ENCODE assay signal across 23 cellular contexts in genomic region chr17:50076591-50077235, GRCh38. TPM values are rescaled to one million over a fixed set of nuclear protein-coding genes. Genes with fewer than 3 reads are reported as not detected.
A peak's percentile ranks its signal among the peaks of the same experiment; 100 is the strongest.
DNase-seq lines count a peak whose midpoint lies in the region; ATAC-seq, FAIRE-seq and TF ChIP-seq lines count a peak whose summit lies in the region.
"Had no signal": no experiment of that assay in that cellular context is flagged by ENCODE, and none has a peak within 500 bp of the region (broad histone marks: within the 10 kb centered on the region; RNA-seq: fewer than 3 reads in every experiment).

No MANE protein-coding gene starts in this region.

- WGBS in K562 (ENCODE audit: insufficient coverage, low coverage, missing lambda C conversion rate), result 7% methylated on average over 21 of the region's 39 CpGs

- DNase-seq in DMS 273 treated with DMSO at 0.1 percent for 48 hours (lab: John Stamatoyannopoulos, UW) (peak; percentile 16), NCI-H2171 (lab: John Stamatoyannopoulos, UW) (peak; percentile 57), K562 (ENCODE audit: extremely low read depth in 1 of 4, low spot score in 3 of 4) (peak in 2 of 4 experiments; percentile 22 to 43), neural progenitor cell (ENCODE audit: low spot score) (peak; percentile 58), SW480 (ENCODE audit: low spot score) (no peak), GF-D8 (lab: John Stamatoyannopoulos, UW) (no peak)
- DNase-seq: activated CD4-positive, alpha-beta memory T cell treated with anti-CD3 and anti-CD28 coated beads for 36 hours; activated naive CD4-positive, alpha-beta T cell treated with Interleukin-2 at 50 U/mL for 16 hours; activated T-cell treated with anti-CD3 and anti-CD28 coated beads for 4 hours; CD8-positive, alpha-beta T cell; effector CD8-positive, alpha-beta T cell; NCI-H187; NCI-H446 treated with DMSO at 0.1 percent for 48 hours; ovary; SHP77 treated with DMSO at 0.1 percent for 48 hours; stimulated activated CD4-positive, alpha-beta T cell treated with anti-CD3 and anti-CD28 coated beads, Interleukin-2, amount 100 ng/mL, for 48 hours had no signal

- no peak overlapping the region for H3K9ac ChIP-seq in K562 (ENCODE audit: insufficient read depth in 1 of 2, low read depth in 2 of 2, low read length in 2 of 2)
- H3K9ac ChIP-seq in neural progenitor cell, result no peak overlapping the region

- in situ Hi-C loops in K562 (cut with MboI), result loop anchor here (10.0 kb wide), 1 partner anchor 512 kb away; no protein-coding TSS in a partner anchor

- no peak for TF ChIP-seq POLR2A in K562 (conservative IDR thresholded peaks at IDR 0.05)

- no peaks in the 10 kb centered on the region for H3F3A ChIP-seq in neural progenitor cell (ENCODE audit: low read depth)

- CTCF ChIA-PET in K562 (lab: Yijun Ruan, JAX; ENCODE audit: low intra/inter-chr PET ratio), result interaction anchor here (0.5 kb wide), 1 partner anchor 221 kb away, joined by 5 read pairs; no protein-coding TSS in a partner anchor

- H3K9me3 ChIP-seq in K562 (replicated peaks; ENCODE audit: control insufficient read depth, insufficient read depth, low read depth, low read length) (no peaks in the 10 kb centered on the region), neural progenitor cell (ENCODE audit: low read depth) (no peaks in the 10 kb centered on the region)
- H3K9me3 ChIP-seq: ovary, upper lobe of left lung had no signal

- H3K79me2 ChIP-seq in K562 (ENCODE audit: control insufficient read depth, insufficient read depth, low read length) (no peaks in the 10 kb centered on the region), neural progenitor cell (ENCODE audit: low read depth) (no peaks in the 10 kb centered on the region)

- no peaks in the 10 kb centered on the region for H3K36me3 ChIP-seq in K562 (ENCODE audit: control insufficient read depth, insufficient read depth, low read length)
- no peaks in the 10 kb centered on the region for H3K36me3 ChIP-seq in neural progenitor cell
- H3K36me3 ChIP-seq: ovary had no signal

- H3K4me3 ChIP-seq in K562, result no peak overlapping the region
- no peak overlapping the region for H3K4me3 ChIP-seq in neural progenitor cell
- H3K4me3 ChIP-seq: ovary, upper lobe of left lung had no signal

- H3K27me3 ChIP-seq in K562 (ENCODE audit: control insufficient read depth in 2 of 2, insufficient read depth in 2 of 2, low read length in 2 of 2) (peaks cover 15 to 51% of the 10 kb centered on the region in 2 experiments), neural progenitor cell (no peaks in the 10 kb centered on the region)
- H3K27me3 ChIP-seq: ovary, upper lobe of left lung had no signal

- ATAC-seq in K562 (peak; percentile 50), HG03097 (IDR thresholded peaks at IDR 0.05; ENCODE audit: low FRiP score, unreplicated experiment) (no peak), HG02571 (IDR thresholded peaks at IDR 0.05; ENCODE audit: unreplicated experiment) (no peak)
- ATAC-seq: CD8-positive, alpha-beta T cell had no signal

- no peak overlapping the region for H3K27ac Mint-ChIP-seq in neural progenitor cell
- H3K27ac Mint-ChIP-seq: activated CD4-positive, alpha-beta memory T cell treated with anti-CD3 and anti-CD28 coated beads for 36 hours; CD8-positive, alpha-beta T cell; stimulated activated naive CD8-positive, alpha-beta T cell treated with anti-CD3 and anti-CD28 coated beads, Interleukin-15, Interleukin-2, amounts not matched to agents 100 ng/mL and 50 ng/mL, for 24 hours had no signal

- peaks cover 6% of the 10 kb centered on the region; the same call in 1 of the 2 replicates for H4K20me1 ChIP-seq in K562 (replicated peaks; ENCODE audit: control insufficient read depth, insufficient read depth, low read length)
- no peaks in the 10 kb centered on the region for H4K20me1 ChIP-seq in neural progenitor cell (ENCODE audit: low read depth)

- H3K4me2 ChIP-seq in K562 (ENCODE audit: insufficient read depth, low read length) (no peak overlapping the region), neural progenitor cell (peak overlapping the region; percentile 10)

- no peak overlapping the region for H3K4me3 Mint-ChIP-seq in neural progenitor cell
- H3K4me3 Mint-ChIP-seq: activated CD4-positive, alpha-beta memory T cell treated with anti-CD3 and anti-CD28 coated beads for 36 hours; CD8-positive, alpha-beta T cell; central memory CD8-positive, alpha-beta T cell; stimulated activated naive CD8-positive, alpha-beta T cell treated with anti-CD3 and anti-CD28 coated beads, Interleukin-15, Interleukin-2, amounts not matched to agents 100 ng/mL and 50 ng/mL, for 24 hours; T-helper 1 cell treated with Interleukin-12 subunit alpha and Interleukin-12 subunit beta and Interleukin-4 antibody, amounts not matched to agents 30 μg/mL and 1 μg/mL, for 36 hours had no signal

- no peak for TF ChIP-seq EP300 in K562 (IDR thresholded peaks at IDR 0.05; ENCODE audit: low read length)

- intact Hi-C loops in K562 (cut with micrococcal nuclease), result no loop called here

- no peaks in the 10 kb centered on the region for H3K9me1 ChIP-seq in K562 (ENCODE audit: control insufficient read depth, insufficient read depth, low read length)

- TF ChIP-seq CTCF in K562 (IDR thresholded peaks at IDR 0.05 in 2 of 3, conservative IDR thresholded peaks at IDR 0.05 in 1 of 3; ENCODE audit: insufficient read depth in 2 of 3, low read depth in 1 of 3, low read length in 3 of 3) (no peak), neural progenitor cell (IDR thresholded peaks at IDR 0.05) (no peak)

- POLR2A ChIA-PET in K562 (lab: Yijun Ruan, JAX), result interaction anchor here (0.7 to 0.9 kb wide), 2 partner anchors 9 to 13 kb away, joined by 3 to 4 read pairs; no protein-coding TSS in a partner anchor

- H3K4me1 ChIP-seq in K562 (replicated peaks in 1 of 2; ENCODE audit: control insufficient read depth in 2 of 2, insufficient read depth in 2 of 2, low read length in 2 of 2) (peaks cover 0 to 18% of the 10 kb centered on the region in 2 experiments; a peak in 1 of 5 replicates), neural progenitor cell (no peaks in the 10 kb centered on the region)

- no peaks in the 10 kb centered on the region for H3K36me3 Mint-ChIP-seq in neural progenitor cell

- H3K4me1 Mint-ChIP-seq in neural progenitor cell, result peaks cover 2% of the 10 kb centered on the region
- H3K4me1 Mint-ChIP-seq: central memory CD8-positive, alpha-beta T cell had no signal

- H3K27me3 Mint-ChIP-seq in neural progenitor cell (ENCODE audit: insufficient read depth, low read depth), result peaks cover 8% of the 10 kb centered on the region
- H3K27me3 Mint-ChIP-seq: activated CD4-positive, alpha-beta memory T cell treated with anti-CD3 and anti-CD28 coated beads for 36 hours; central memory CD8-positive, alpha-beta T cell; stimulated activated naive CD8-positive, alpha-beta T cell treated with anti-CD3 and anti-CD28 coated beads, Interleukin-15, Interleukin-2, amounts not matched to agents 100 ng/mL and 50 ng/mL, for 24 hours had no signal

- BruUV-seq in K562 (replicated peaks; lab: Mats Ljungman, UMichigan), result no TSS peak

- TF ChIP-seq RAD21 in K562 (CRISPR knock-in tag; conservative IDR thresholded peaks at IDR 0.05 in 1 of 2, IDR thresholded peaks at IDR 0.05 in 1 of 2), result no peak

- no peak for FAIRE-seq in K562 (lab: Jason Lieb, UNC)

- no peak overlapping the region for H2AFZ ChIP-seq in K562 (ENCODE audit: low read depth, low read length)
- no peak overlapping the region for H2AFZ ChIP-seq in neural progenitor cell (replicated peaks)

- H3K27ac ChIP-seq in K562 (ENCODE audit: extremely low read depth, low read depth, low read length) (no peak overlapping the region), neural progenitor cell (no peak overlapping the region)
- H3K27ac ChIP-seq: ovary, VCaP had no signal

- no peaks in the 10 kb centered on the region for H3K9me3 Mint-ChIP-seq in neural progenitor cell
- H3K9me3 Mint-ChIP-seq: CD8-positive, alpha-beta T cell; central memory CD8-positive, alpha-beta T cell; stimulated activated naive CD8-positive, alpha-beta T cell treated with anti-CD3 and anti-CD28 coated beads, Interleukin-15, Interleukin-2, amounts not matched to agents 100 ng/mL and 50 ng/mL, for 24 hours; T-helper 1 cell treated with Interleukin-12 subunit alpha and Interleukin-12 subunit beta and Interleukin-4 antibody, amounts not matched to agents 30 μg/mL and 1 μg/mL, for 36 hours had no signal

RNA-seq across cellular contexts. Expression of gene PDK2, which starts 18.4 kb away (rescaled TPM):
- total RNA-seq in K562 (2011; cell fraction: chromatin; rRNA removed; ENCODE audit: low replicate concordance), result 1.4 and 4.1 TPM in 2 replicates
- total RNA-seq in K562 (2011; cell fraction: nucleolus; rRNA removed), result 1.1 and 3.0 TPM in 2 replicates
- 0.37 and 0.53 TPM in 2 replicates for total RNA-seq in K562 (2011; cell fraction: nucleoplasm; rRNA removed)
- total RNA-seq in K562 (2014; rRNA removed), result 1.00 and 1.5 TPM in 2 replicates
- 0.38 and 0.87 TPM in 2 replicates for total RNA-seq in K562 (2014; rRNA removed; fragmentation: Illumina TruSeq; extraction: Trizol)
- 1.2 and 1.4 TPM in 2 replicates for total RNA-seq in K562 (2015; rRNA removed; fragmentation: Illumina TruSeq; extraction: Trizol)
- 1.9 and 2.5 TPM in 2 replicates for total RNA-seq in K562 (2021)
- 1.8 and 5.3 TPM in 2 replicates for polyA plus RNA-seq in K562 (2011; rRNA removed)
- polyA plus RNA-seq in K562 (2011; cell fraction: cytosol; rRNA removed), result 3.7 and 10.5 TPM in 2 replicates
- polyA plus RNA-seq in K562 (2011; cell fraction: nucleus; rRNA removed), result 4.9 and 5.8 TPM in 2 replicates
- polyA plus RNA-seq in K562 (2012), result 2.6 and 5.2 TPM in 2 replicates
- 2.0 and 2.7 TPM in 2 replicates for polyA plus RNA-seq in K562 (2014; fragmentation: Illumina TruSeq; extraction: Trizol)
- under 1 TPM; 0.03 to 0.08 TPM for polyA plus RNA-seq in K562 (2014; fragmentation: Nextera tagmentation; extraction: Ambion mirVana)
- polyA plus RNA-seq in K562 (2014; rRNA removed), result 1.5 and 2.6 TPM in 2 replicates
- 3.0 and 4.2 TPM in 2 replicates for polyA minus RNA-seq in K562 (2011; rRNA and poly(A)+ RNA removed)
- polyA minus RNA-seq in K562 (2011; cell fraction: cytosol; rRNA and poly(A)+ RNA removed), result 3.3 and 9.3 TPM in 2 replicates
- polyA minus RNA-seq in K562 (2011; cell fraction: nucleus; rRNA and poly(A)+ RNA removed), result 1.6 and 1.8 TPM in 2 replicates
- 12.6 and 17.3 TPM in 2 replicates for total RNA-seq in neural progenitor cell (ENCODE audit: low replicate concordance)

RNA-seq across cellular contexts. Expression of gene ITGA3, which starts 20.8 kb away (rescaled TPM):
- total RNA-seq in K562 (2011; cell fraction: chromatin; rRNA removed; ENCODE audit: low replicate concordance), result 0.19 and 1.1 TPM in 2 replicates
- 1.1 and 4.2 TPM in 2 replicates for total RNA-seq in K562 (2011; cell fraction: nucleolus; rRNA removed)
- total RNA-seq in K562 (2011; cell fraction: nucleoplasm; rRNA removed), result 0.51 and 1.1 TPM in 2 replicates
- total RNA-seq in K562 (2014; rRNA removed) (0.05 and 0.20 TPM in 2 replicates), K562 (2014; rRNA removed; fragmentation: Illumina TruSeq; extraction: Trizol) (0.10 and 0.33 TPM in 2 replicates), K562 (2015; rRNA removed; fragmentation: Illumina TruSeq; extraction: Trizol) (0.11 and 0.14 TPM in 2 replicates), K562 (2021) (0.75 and 1.3 TPM in 2 replicates), neural progenitor cell (ENCODE audit: low replicate concordance) (7.7 and 11.9 TPM in 2 replicates)
- polyA plus RNA-seq in K562 (2011; rRNA removed) (0.15 and 0.16 TPM in 2 replicates), K562 (2014; fragmentation: Illumina TruSeq; extraction: Trizol) (0.13 and 0.24 TPM in 2 replicates), K562 (2014; fragmentation: Nextera tagmentation; extraction: Ambion mirVana) (not detected), K562 (2014; rRNA removed) (0.03 TPM in 2 replicates)
- polyA plus RNA-seq in K562 (2011; cell fraction: cytosol; rRNA removed), result 0.13 and 0.30 TPM in 2 replicates
- 0.86 and 1.1 TPM in 2 replicates for polyA plus RNA-seq in K562 (2011; cell fraction: nucleus; rRNA removed)
- 0.35 and 1.4 TPM in 2 replicates for polyA plus RNA-seq in K562 (2012)
- 1.1 TPM in 1 of 2 replicates, not detected in the other for polyA minus RNA-seq in K562 (2011; rRNA and poly(A)+ RNA removed)
- 0.19 and 2.6 TPM in 2 replicates for polyA minus RNA-seq in K562 (2011; cell fraction: cytosol; rRNA and poly(A)+ RNA removed)
- polyA minus RNA-seq in K562 (2011; cell fraction: nucleus; rRNA and poly(A)+ RNA removed), result 0.56 and 0.67 TPM in 2 replicates

RNA-seq across cellular contexts. Expression of gene SAMD14, which starts 53.2 kb away (rescaled TPM):
- 0.18 and 1.0 TPM in 2 replicates for total RNA-seq in K562 (2011; cell fraction: chromatin; rRNA removed; ENCODE audit: low replicate concordance)
- 0.50 TPM in 1 of 2 replicates, not detected in the other for total RNA-seq in K562 (2011; cell fraction: nucleolus; rRNA removed)
- not detected in 2 replicates for total RNA-seq in K562 (2011; cell fraction: nucleoplasm; rRNA removed)
- not detected in 2 replicates for total RNA-seq in K562 (2014; rRNA removed)
- not detected in 2 replicates for total RNA-seq in K562 (2014; rRNA removed; fragmentation: Illumina TruSeq; extraction: Trizol)
- total RNA-seq in K562 (2015; rRNA removed; fragmentation: Illumina TruSeq; extraction: Trizol), result not detected in 2 replicates
- total RNA-seq in K562 (2021), result 0.07 TPM in 1 of 2 replicates, not detected in the other
- 0.14 TPM in 1 of 2 replicates, not detected in the other for polyA plus RNA-seq in K562 (2011; rRNA removed)
- 0.01 and 0.10 TPM in 2 replicates for polyA plus RNA-seq in K562 (2011; cell fraction: cytosol; rRNA removed)
- polyA plus RNA-seq in K562 (2011; cell fraction: nucleus; rRNA removed), result 0.15 and 0.24 TPM in 2 replicates
- polyA plus RNA-seq in K562 (2012), result 0.07 and 0.22 TPM in 2 replicates
- 0.04 TPM in 1 of 2 replicates, not detected in the other for polyA plus RNA-seq in K562 (2014; fragmentation: Illumina TruSeq; extraction: Trizol)
- not detected for polyA plus RNA-seq in K562 (2014; fragmentation: Nextera tagmentation; extraction: Ambion mirVana)
- 0.11 TPM in 1 of 2 replicates, not detected in the other for polyA plus RNA-seq in K562 (2014; rRNA removed)
- 0.15 TPM in 1 of 2 replicates, not detected in the other for polyA minus RNA-seq in K562 (2011; rRNA and poly(A)+ RNA removed)
- not detected in 2 replicates for polyA minus RNA-seq in K562 (2011; cell fraction: cytosol; rRNA and poly(A)+ RNA removed)
- polyA minus RNA-seq in K562 (2011; cell fraction: nucleus; rRNA and poly(A)+ RNA removed), result not detected in 2 replicates
- 8.7 and 27.9 TPM in 2 replicates for total RNA-seq in neural progenitor cell (ENCODE audit: low replicate concordance)

Comparison
In these comparisons a context has a peak if more than half of its experiments do, and no peak if none do; other contexts are left out.
1. DNase-seq: peak in DMS 273 treated with DMSO at 0.1 percent for 48 hours (single experiment), NCI-H2171 (single experiment) and neural progenitor cell (single experiment); none in SW480 (single experiment) and GF-D8 (single experiment).